Comparison of ENCODE assay signal across 19 cellular contexts in genomic region chr19:19610376-19611240, GRCh38. TPM values are rescaled to one million over a fixed set of nuclear protein-coding genes. Genes with fewer than 3 reads are reported as not detected.
"Had no signal": no experiment of that assay in that cellular context is flagged by ENCODE, and none has a peak within 500 bp of the region (broad histone marks: within the 10 kb centered on the region; RNA-seq: fewer than 3 reads in every experiment).

No MANE protein-coding gene starts in this region.

- DNase-seq: central memory CD4-positive, alpha-beta T cell; cortex of kidney; dorsolateral prefrontal cortex; effector CD8-positive, alpha-beta T cell; foreskin melanocyte; heart left ventricle; hypothalamus; islet precursor cell; mammary epithelial cell; sigmoid colon; small intestine; stimulated activated CD4-positive, alpha-beta T cell treated with anti-CD3 and anti-CD28 coated beads, Interleukin-12 subunit alpha, Interleukin-12 subunit beta, amount 100 ng/mL, for 4 hours; stimulated activated naive CD4-positive, alpha-beta T cell; transverse colon had no signal

- H3K9me3 ChIP-seq: heart left ventricle, right atrium auricular region, sigmoid colon, suprapubic skin, transverse colon had no signal

- H3K27ac ChIP-seq: dorsolateral prefrontal cortex, heart left ventricle, right atrium auricular region, sigmoid colon, suprapubic skin, transverse colon had no signal

- ATAC-seq: heart left ventricle; left lobe of liver; natural killer cell treated with Interleukin-12 subunit alpha and Interleukin-12 subunit beta and Interleukin-15 and Interleukin-18, amount 100 ng/mL, for 72 hours had no signal

- H3K27ac Mint-ChIP-seq: natural killer cell treated with Interleukin-12 subunit alpha and Interleukin-12 subunit beta and Interleukin-15 and Interleukin-18, amount 100 ng/mL, for 72 hours had no signal

- H3K4me1 ChIP-seq: heart left ventricle, right atrium auricular region, sigmoid colon had no signal

- H3K27me3 ChIP-seq: dorsolateral prefrontal cortex, right atrium auricular region, suprapubic skin, transverse colon had no signal

- H3K36me3 ChIP-seq: heart left ventricle, right atrium auricular region, sigmoid colon, suprapubic skin, transverse colon had no signal

- H3K4me3 ChIP-seq: dorsolateral prefrontal cortex, heart left ventricle, right atrium auricular region, sigmoid colon, suprapubic skin, transverse colon had no signal

- H3K4me3 Mint-ChIP-seq: natural killer cell treated with Interleukin-12 subunit alpha and Interleukin-12 subunit beta and Interleukin-15 and Interleukin-18, amount 100 ng/mL, for 72 hours had no signal

- H3K9me3 Mint-ChIP-seq: natural killer cell treated with Interleukin-12 subunit alpha and Interleukin-12 subunit beta and Interleukin-15 and Interleukin-18, amount 100 ng/mL, for 72 hours had no signal

- H3K27me3 Mint-ChIP-seq: natural killer cell treated with Interleukin-12 subunit alpha and Interleukin-12 subunit beta and Interleukin-15 and Interleukin-18, amount 100 ng/mL, for 72 hours had no signal

RNA-seq across cellular contexts. Expression of gene PBX4, which starts 7.9 kb away (rescaled TPM):
- total RNA-seq: glomerular endothelial cell, right atrium auricular region had no signal
